ENCODE assay signal across 16 cellular contexts in the genomic region with DNA sequence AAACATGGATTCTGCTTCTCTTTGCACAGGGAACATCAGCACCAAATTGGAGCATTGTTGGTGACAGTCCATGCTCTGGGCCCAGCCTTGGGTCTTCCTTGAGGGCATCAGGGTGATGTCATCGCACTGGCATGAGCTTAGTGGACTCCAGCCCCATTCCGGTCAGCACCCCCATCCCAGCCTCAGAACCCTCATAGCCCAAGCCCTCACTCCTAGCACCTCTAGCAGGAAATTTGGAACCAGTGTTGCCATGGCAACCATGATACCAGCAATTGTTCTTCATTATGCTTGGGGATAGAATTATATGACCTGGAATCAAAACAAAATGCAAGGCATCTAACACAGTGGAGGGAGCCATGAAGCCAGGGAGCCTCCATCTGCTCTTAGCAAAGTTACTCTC.
"Had no signal": no experiment of that assay in that cellular context is flagged by ENCODE, and none has a peak within 500 bp of the region (broad histone marks: within the 10 kb centered on the region; RNA-seq: fewer than 3 reads in every experiment).

No MANE protein-coding gene starts in this region.

- H3K27ac Mint-ChIP-seq: activated CD8-positive, alpha-beta T cell treated with anti-CD3 and anti-CD28 coated beads for 36 hours; activated naive CD8-positive, alpha-beta T cell treated with anti-CD3 and anti-CD28 coated beads, Interleukin-2, amount 10 ng/mL, durations not matched to agents 7 days and 5 days; activated T-cell treated with anti-CD3 and anti-CD28 coated beads, Interleukin-2, amount 50 U/mL, for 72 hours; nephron had no signal

- H3K27ac ChIP-seq: breast epithelium, coronary artery, testis, upper lobe of right lung had no signal

- H3K4me1 ChIP-seq: breast epithelium, testis, upper lobe of right lung had no signal

- H3K36me3 Mint-ChIP-seq: activated naive CD8-positive, alpha-beta T cell treated with anti-CD3 and anti-CD28 coated beads, Interleukin-2, amount 10 ng/mL, durations not matched to agents 7 days and 5 days had no signal

- H3K4me3 Mint-ChIP-seq: activated CD8-positive, alpha-beta T cell treated with anti-CD3 and anti-CD28 coated beads for 36 hours; activated naive CD8-positive, alpha-beta T cell treated with anti-CD3 and anti-CD28 coated beads, Interleukin-2, amount 10 ng/mL, durations not matched to agents 7 days and 5 days; activated T-cell treated with anti-CD3 and anti-CD28 coated beads, Interleukin-2, amount 50 U/mL, for 72 hours; nephron had no signal

- H3K4me1 Mint-ChIP-seq: activated naive CD8-positive, alpha-beta T cell treated with anti-CD3 and anti-CD28 coated beads, Interleukin-2, amount 10 ng/mL, durations not matched to agents 7 days and 5 days; nephron had no signal

- H3K27me3 ChIP-seq: testis had no signal

- H3K9me3 Mint-ChIP-seq: activated CD8-positive, alpha-beta T cell treated with anti-CD3 and anti-CD28 coated beads for 36 hours; activated naive CD8-positive, alpha-beta T cell treated with anti-CD3 and anti-CD28 coated beads, Interleukin-2, amount 10 ng/mL, durations not matched to agents 7 days and 5 days; activated T-cell treated with anti-CD3 and anti-CD28 coated beads, Interleukin-2, amount 50 U/mL, for 72 hours; nephron had no signal

- H3K9me3 ChIP-seq: breast epithelium, testis, upper lobe of right lung had no signal

- DNase-seq: activated CD4-positive, alpha-beta T cell treated with anti-CD3 and anti-CD28 coated beads for 4 hours; activated CD8-positive, alpha-beta memory T cell treated with anti-CD3 and anti-CD28 coated beads, Interleukin-2, amount 50 U/mL, for 4 hours; activated CD8-positive, alpha-beta T cell treated with anti-CD3 and anti-CD28 coated beads for 36 hours; activated naive CD8-positive, alpha-beta T cell treated with anti-CD3 and anti-CD28 coated beads, Interleukin-2, amount 10 ng/mL, durations not matched to agents 7 days and 5 days; activated T-cell treated with anti-CD3 and anti-CD28 coated beads, Interleukin-2, amount 50 U/mL, for 72 hours; effector memory CD4-positive, alpha-beta T cell; left ventricle myocardium superior; mesenchymal stem cell; stimulated activated CD4-positive, alpha-beta T cell treated with anti-CD3 and anti-CD28 coated beads, Interleukin-2, amount 100 ng/mL, for 48 hours; stimulated activated CD8-positive, alpha-beta memory T cell treated with anti-CD3 and anti-CD28 coated beads, Interleukin-4, amount 100 ng/mL, for 48 hours; stimulated activated naive CD8-positive, alpha-beta T cell treated with anti-CD3 and anti-CD28 coated beads, Interleukin-15, Interleukin-2, amounts not matched to agents 100 U/mL and 50 U/mL, for 24 hours; testis; upper lobe of right lung had no signal

- H3K36me3 ChIP-seq: breast epithelium, upper lobe of right lung had no signal

- H3K4me3 ChIP-seq: breast epithelium, coronary artery, testis, upper lobe of right lung had no signal
